8 cellular contexts compared by ENCODE assay signal in genomic region chr7:130277763-130278643, GRCh38. TPM values are rescaled to one million over a fixed set of nuclear protein-coding genes. Genes with fewer than 3 reads are reported as not detected.
DNase-seq lines count a peak whose midpoint lies in the region; ATAC-seq and TF ChIP-seq lines count a peak whose summit lies in the region.

No MANE protein-coding gene starts in this region.

- no peaks in the 10 kb centered on the region for H3K9me3 ChIP-seq in right cardiac atrium (ENCODE audit: control insufficient read depth, low read length)
- H3K9me3 ChIP-seq in spleen: no peaks in the 10 kb centered on the region

- no peaks in the 10 kb centered on the region for H3K36me3 ChIP-seq in spleen

- peak overlapping the region; percentile 79 for H3K27ac Mint-ChIP-seq in activated naive CD8-positive, alpha-beta T cell treated with anti-CD3 and anti-CD28 coated beads, Interleukin-2, amount 50 U/mL, for 24 hours

- WGBS in right cardiac atrium: 60% methylated on average over 15 of the region's 15 CpGs
- WGBS in spleen, 5 donors: 77 to 85% (median 80%) methylated on average over 15 of the region's 15 CpGs

- peaks cover 21% of the 10 kb centered on the region for H3K4me1 Mint-ChIP-seq in activated naive CD8-positive, alpha-beta T cell treated with anti-CD3 and anti-CD28 coated beads, Interleukin-2, amount 50 U/mL, for 24 hours

- no peak for ATAC-seq in activated naive CD8-positive, alpha-beta T cell treated with anti-CD3 and anti-CD28 coated beads, Interleukin-2, amount 50 U/mL, for 24 hours
- ATAC-seq in right cardiac atrium: peak; percentile 85 to 88
- ATAC-seq in GM21786 (IDR thresholded peaks at IDR 0.05; ENCODE audit: unreplicated experiment): no peak

- no peak overlapping the region for H3K4me3 Mint-ChIP-seq in activated naive CD8-positive, alpha-beta T cell treated with anti-CD3 and anti-CD28 coated beads, Interleukin-2, amount 50 U/mL, for 24 hours

- TF ChIP-seq POLR2A in spleen (IDR thresholded peaks at IDR 0.05): no peak

- DNase-seq in COLO668 (lab: John Stamatoyannopoulos, UW; ENCODE audit: unreplicated experiment) (peak; percentile 31), right cardiac atrium (peak; percentile 63 to 80 (median 80)), spleen (no peak), UCSD-AML1 (lab: John Stamatoyannopoulos, UW; ENCODE audit: unreplicated experiment) (no peak), CD1c-positive myeloid dendritic cell (ENCODE audit: extremely low spot score) (no peak)
- no peak for DNase-seq in activated naive CD8-positive, alpha-beta T cell treated with anti-CD3 and anti-CD28 coated beads, Interleukin-2, amount 50 U/mL, for 24 hours

- no peak overlapping the region for H3K4me3 ChIP-seq in right cardiac atrium (ENCODE audit: low read length)
- no peak overlapping the region for H3K4me3 ChIP-seq in spleen

- TF ChIP-seq CTCF in LNCAP (IDR thresholded peaks at IDR 0.05): peak; percentile 59
- peak in 10 of 11 experiments; percentile 15 to 69 (median 50) for TF ChIP-seq CTCF in spleen (IDR thresholded peaks at IDR 0.05 in 8 of 11, conservative IDR thresholded peaks at IDR 0.05 in 3 of 11)

- intact Hi-C loops in right cardiac atrium (cut with DNase I): no loop called here
- intact Hi-C loops in spleen (cut with DNase I; ENCODE audit: low total_unique reads): no loop called here

- H3K27me3 ChIP-seq in right cardiac atrium (ENCODE audit: control insufficient read depth, insufficient read depth) (no peaks in the 10 kb centered on the region), spleen (replicated peaks in 1 of 7) (peaks cover 0 to 24% (median 0%) of the 10 kb centered on the region in 7 donors)

- peaks cover 8% of the 10 kb centered on the region for H3K27me3 Mint-ChIP-seq in activated naive CD8-positive, alpha-beta T cell treated with anti-CD3 and anti-CD28 coated beads, Interleukin-2, amount 50 U/mL, for 24 hours

- no peaks in the 10 kb centered on the region for H3K36me3 Mint-ChIP-seq in activated naive CD8-positive, alpha-beta T cell treated with anti-CD3 and anti-CD28 coated beads, Interleukin-2, amount 50 U/mL, for 24 hours (ENCODE audit: low read depth)

- H3K27ac ChIP-seq in right cardiac atrium (ENCODE audit: low read length): no peak overlapping the region
- H3K27ac ChIP-seq in spleen: peak overlapping the region in 1 of 8 donors; percentile 5

- peaks cover 4% of the 10 kb centered on the region for H3K4me1 ChIP-seq in right cardiac atrium (ENCODE audit: control insufficient read depth, insufficient read depth, low read length)
- H3K4me1 ChIP-seq in spleen: peaks cover 0 to 22% (median 8%) of the 10 kb centered on the region in 6 donors

- H3K9me3 Mint-ChIP-seq in activated naive CD8-positive, alpha-beta T cell treated with anti-CD3 and anti-CD28 coated beads, Interleukin-2, amount 50 U/mL, for 24 hours: no peaks in the 10 kb centered on the region

RNA-seq across cellular contexts. Expression of gene CPA2, which starts 11.3 kb away (rescaled TPM):
- total RNA-seq in right cardiac atrium: under 1 TPM in 1 of 4 donors, not detected in 3; 0.67 TPM
- polyA plus RNA-seq in right cardiac atrium: 0.05 TPM
- total RNA-seq in spleen: 1 to 10 TPM in 1 of 7 donors, under 1 TPM in 1, not detected in 5; 0.84 to 1.5 TPM
- polyA plus RNA-seq in spleen: under 1 TPM; 0.13 to 0.28 (median 0.21) TPM

RNA-seq across cellular contexts. Expression of gene CPA4, which starts 15.0 kb away (rescaled TPM):
- total RNA-seq in right cardiac atrium: under 1 TPM in 3 of 4 donors, not detected in 1; 0.34 to 0.84 (median 0.65) TPM
- polyA plus RNA-seq in right cardiac atrium: 0.02 TPM
- 1 to 10 TPM in 3 of 7 donors, under 1 TPM in 4; 0.40 to 3.3 (median 0.93) TPM for total RNA-seq in spleen
- under 1 TPM; 0.15 to 0.64 (median 0.20) TPM for polyA plus RNA-seq in spleen

Comparison
In these comparisons a context has a peak if more than half of its experiments do, and no peak if none do; other contexts are left out.
1. DNase-seq: peak in COLO668 (single experiment) and right cardiac atrium (3 of 3); none in activated naive CD8-positive, alpha-beta T cell treated with anti-CD3 and anti-CD28 coated beads, Interleukin-2, amount 50 U/mL, for 24 hours (single experiment), spleen (single experiment), UCSD-AML1 (single experiment) and CD1c-positive myeloid dendritic cell (single experiment).
2. ATAC-seq: peak in right cardiac atrium (2 of 2); none in activated naive CD8-positive, alpha-beta T cell treated with anti-CD3 and anti-CD28 coated beads, Interleukin-2, amount 50 U/mL, for 24 hours (single experiment) and GM21786 (single experiment).